In the genomic region with DNA sequence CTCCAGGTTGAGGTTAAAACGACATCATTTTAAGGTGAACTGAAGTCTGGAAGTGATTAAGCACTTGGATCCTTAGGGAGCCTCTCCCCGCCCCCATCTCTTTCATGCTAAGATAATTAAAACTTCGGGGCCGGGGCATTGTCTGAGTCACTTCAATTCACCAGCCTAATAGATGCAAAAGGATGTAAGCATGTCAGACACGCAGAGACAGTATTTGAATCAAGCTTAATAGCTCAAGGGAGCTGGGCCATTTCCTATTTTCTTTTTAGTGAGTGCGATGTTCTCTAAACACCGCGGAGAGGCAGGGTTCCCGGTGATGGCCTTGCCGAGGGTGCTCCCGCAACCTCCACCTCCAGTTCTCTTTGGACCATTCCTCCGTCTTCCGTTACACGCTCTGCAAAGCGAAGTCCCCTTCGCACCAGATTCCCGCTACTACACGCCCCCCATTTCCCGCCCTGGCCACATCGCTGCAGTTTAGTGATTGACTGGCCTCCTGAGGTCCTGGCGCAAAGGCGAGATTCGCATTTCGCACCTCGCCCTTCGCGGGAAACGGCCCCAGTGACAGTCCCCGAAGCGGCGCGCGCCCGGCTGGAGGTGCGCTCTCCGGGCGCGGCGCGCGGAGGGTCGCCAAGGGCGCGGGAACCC, we compare ENCODE assay signal across 8 cellular contexts. TPM values are rescaled to one million over a fixed set of nuclear protein-coding genes. Genes with fewer than 3 reads are reported as not detected.
DNase-seq lines count a peak whose midpoint lies in the region; ATAC-seq, FAIRE-seq and TF ChIP-seq lines count a peak whose summit lies in the region.

No MANE protein-coding gene starts in this region.

- no peak overlapping the region for H2AFZ ChIP-seq in keratinocyte (ENCODE audit: control insufficient read depth, low read length)

- H4K20me1 ChIP-seq in keratinocyte (ENCODE audit: control insufficient read depth, extremely low read depth, insufficient read depth, low read length), result no peaks in the 10 kb centered on the region

- H3K4me1 ChIP-seq in keratinocyte (ENCODE audit: control insufficient read depth, extremely low read depth, insufficient read depth, low read length) (peaks cover 13% of the 10 kb centered on the region), tibial artery (peaks cover 0 to 32% (median 29%) of the 10 kb centered on the region in 4 donors)

- H3K27me3 Mint-ChIP-seq in activated T-cell treated with anti-CD3 and anti-CD28 coated beads, Interleukin-2, amount 50 U/mL, for 24 hours, result no peaks in the 10 kb centered on the region
- H3K27me3 Mint-ChIP-seq in activated T-helper 1 cell treated with anti-CD3 and anti-CD28 coated beads, Interleukin-12 subunit alpha, Interleukin-12 subunit beta, Interleukin-2, Interleukin-4 antibody, amounts not matched to agents 30 ng/mL and 10 ng/mL and 1 ng/mL, durations not matched to agents 14 hours and 24 hours and 36 hours (ENCODE audit: insufficient read depth), result peaks cover 3% of the 10 kb centered on the region

- dilution Hi-C loops in keratinocyte (cut with MboI; ENCODE audit: extremely low pct_ligation_motif_present, low sequenced_read_pairs), result no loop called here

- no peaks in the 10 kb centered on the region for H3K36me3 ChIP-seq in keratinocyte (ENCODE audit: control insufficient read depth in 2 of 2, extremely low read depth in 1 of 2, insufficient read depth in 2 of 2, low read length in 2 of 2)
- no peaks in the 10 kb centered on the region for H3K36me3 ChIP-seq in tibial artery

- H3K4me3 Mint-ChIP-seq in activated T-cell treated with anti-CD3 and anti-CD28 coated beads, Interleukin-2, amount 50 U/mL, for 24 hours, result peak overlapping the region; percentile 91
- H3K4me3 Mint-ChIP-seq in activated T-helper 1 cell treated with anti-CD3 and anti-CD28 coated beads, Interleukin-12 subunit alpha, Interleukin-12 subunit beta, Interleukin-2, Interleukin-4 antibody, amounts not matched to agents 30 ng/mL and 10 ng/mL and 1 ng/mL, durations not matched to agents 14 hours and 24 hours and 36 hours, result peak overlapping the region; percentile 89

- peaks cover 46% of the 10 kb centered on the region for H3K36me3 Mint-ChIP-seq in activated T-cell treated with anti-CD3 and anti-CD28 coated beads, Interleukin-2, amount 50 U/mL, for 24 hours (ENCODE audit: low read depth)
- peaks cover 31% of the 10 kb centered on the region for H3K36me3 Mint-ChIP-seq in activated T-helper 1 cell treated with anti-CD3 and anti-CD28 coated beads, Interleukin-12 subunit alpha, Interleukin-12 subunit beta, Interleukin-2, Interleukin-4 antibody, amounts not matched to agents 30 ng/mL and 10 ng/mL and 1 ng/mL, durations not matched to agents 14 hours and 24 hours and 36 hours (ENCODE audit: low read depth)

- no peak overlapping the region for H3K27ac ChIP-seq in keratinocyte (ENCODE audit: control insufficient read depth, insufficient read depth, low read length)
- no peak overlapping the region for H3K27ac ChIP-seq in tibial artery

- peak overlapping the region; percentile 94 for H3K27ac Mint-ChIP-seq in activated T-cell treated with anti-CD3 and anti-CD28 coated beads, Interleukin-2, amount 50 U/mL, for 24 hours
- peak overlapping the region; percentile 97 for H3K27ac Mint-ChIP-seq in activated T-helper 1 cell treated with anti-CD3 and anti-CD28 coated beads, Interleukin-12 subunit alpha, Interleukin-12 subunit beta, Interleukin-2, Interleukin-4 antibody, amounts not matched to agents 30 ng/mL and 10 ng/mL and 1 ng/mL, durations not matched to agents 14 hours and 24 hours and 36 hours

- no peaks in the 10 kb centered on the region for H3K9me3 Mint-ChIP-seq in activated T-cell treated with anti-CD3 and anti-CD28 coated beads, Interleukin-2, amount 50 U/mL, for 24 hours
- no peaks in the 10 kb centered on the region for H3K9me3 Mint-ChIP-seq in activated T-helper 1 cell treated with anti-CD3 and anti-CD28 coated beads, Interleukin-12 subunit alpha, Interleukin-12 subunit beta, Interleukin-2, Interleukin-4 antibody, amounts not matched to agents 30 ng/mL and 10 ng/mL and 1 ng/mL, durations not matched to agents 14 hours and 24 hours and 36 hours

- peak overlapping the region in 1 of 3 experiments; percentile 43 for H3K4me3 ChIP-seq in keratinocyte (ENCODE audit: control insufficient read depth in 2 of 3, extremely low read depth in 1 of 3, insufficient read depth in 2 of 3, low read depth in 1 of 3, low read length in 3 of 3)
- H3K4me3 ChIP-seq in tibial artery, result peak overlapping the region; percentile 34 to 47

- peak; percentile 15 for ATAC-seq in HG03039 (IDR thresholded peaks at IDR 0.05; ENCODE audit: unreplicated experiment)

- intact Hi-C loops in activated T-helper 1 cell treated with anti-CD3 and anti-CD28 coated beads, Interleukin-12 subunit alpha, Interleukin-12 subunit beta, Interleukin-2, Interleukin-4 antibody, amounts not matched to agents 30 ng/mL and 10 ng/mL and 1 ng/mL, durations not matched to agents 14 hours and 24 hours and 36 hours (cut with micrococcal nuclease), result loop anchor here (1.0 to 5.0 kb wide), 11 partner anchors 8 to 991 kb away; a partner anchor contains a TSS
- intact Hi-C loops in tibial artery (cut with DNase I; ENCODE audit: low total_unique reads), result no loop called here

- H3K4me1 Mint-ChIP-seq in activated T-cell treated with anti-CD3 and anti-CD28 coated beads, Interleukin-2, amount 50 U/mL, for 24 hours (ENCODE audit: low read depth), result peaks cover 46% of the 10 kb centered on the region
- peaks cover 39% of the 10 kb centered on the region for H3K4me1 Mint-ChIP-seq in activated T-helper 1 cell treated with anti-CD3 and anti-CD28 coated beads, Interleukin-12 subunit alpha, Interleukin-12 subunit beta, Interleukin-2, Interleukin-4 antibody, amounts not matched to agents 30 ng/mL and 10 ng/mL and 1 ng/mL, durations not matched to agents 14 hours and 24 hours and 36 hours (ENCODE audit: low read depth)

- no peaks in the 10 kb centered on the region for H3K9me1 ChIP-seq in keratinocyte (ENCODE audit: control insufficient read depth, extremely low read depth, insufficient read depth, low read length)

- peak overlapping the region; percentile 58 for H3K4me2 ChIP-seq in keratinocyte (ENCODE audit: control insufficient read depth, extremely low read depth, insufficient read depth, low read depth, low read length)

- FAIRE-seq in keratinocyte (lab: Jason Lieb, UNC), result no peak

- TF ChIP-seq CTCF in keratinocyte (optimal IDR thresholded peaks at IDR 0.05 in 1 of 3, IDR thresholded peaks at IDR 0.05 in 1 of 3, conservative IDR thresholded peaks at IDR 0.05 in 1 of 3; ENCODE audit: extremely low read depth in 1 of 3, insufficient read depth in 2 of 3, low read length in 3 of 3), result no peak
- TF ChIP-seq CTCF in tibial artery (IDR thresholded peaks at IDR 0.05), result no peak

- no peak overlapping the region for H3K9ac ChIP-seq in keratinocyte (ENCODE audit: control insufficient read depth, extremely low read depth, insufficient read depth, low read length)

- DNase-seq in activated T-cell treated with anti-CD3 and anti-CD28 coated beads, Interleukin-2, amount 50 U/mL, for 24 hours, result no peak
- no peak for DNase-seq in activated T-cell treated with anti-CD3 and anti-CD28 coated beads, Interleukin-2, amount 50 U/mL, for 1 hour
- peak; percentile 44 for DNase-seq in activated T-helper 1 cell treated with anti-CD3 and anti-CD28 coated beads, Interleukin-12 subunit alpha, Interleukin-12 subunit beta, Interleukin-2, Interleukin-4 antibody, amounts not matched to agents 30 ng/mL and 10 ng/mL and 1 ng/mL, durations not matched to agents 14 hours and 24 hours and 36 hours (ENCODE audit: low spot score)
- DNase-seq in keratinocyte (ENCODE audit: low read depth, low spot score), result no peak
- DNase-seq in tibial artery, result no peak
- no peak for DNase-seq in HK-2 (ENCODE audit: unreplicated experiment)
- no peak for DNase-seq in cerebellar cortex (ENCODE audit: low spot score)

- H3K27me3 ChIP-seq in keratinocyte (ENCODE audit: control insufficient read depth, extremely low read depth, insufficient read depth, low read length) (peaks cover 73% of the 10 kb centered on the region), tibial artery (peaks cover 0 to 78% of the 10 kb centered on the region in 2 donors)

- H3K9me3 ChIP-seq in keratinocyte (ENCODE audit: control insufficient read depth, low read depth, low read length) (no peaks in the 10 kb centered on the region), tibial artery (no peaks in the 10 kb centered on the region)

- no peaks in the 10 kb centered on the region for H3K79me2 ChIP-seq in keratinocyte (ENCODE audit: control insufficient read depth, insufficient read depth, low read length)

RNA-seq across cellular contexts. Expression of a gene that starts 0.5 kb away (rescaled TPM):
- total RNA-seq in activated T-helper 1 cell treated with anti-CD3 and anti-CD28 coated beads, Interleukin-12 subunit alpha, Interleukin-12 subunit beta, Interleukin-2, Interleukin-4 antibody, amounts not matched to agents 30 ng/mL and 10 ng/mL and 1 ng/mL, durations not matched to agents 14 hours and 24 hours and 36 hours, result 911 and 929 TPM in 2 replicates
- polyA plus RNA-seq in keratinocyte, result 0.01 to 0.12 TPM (median 0.10 TPM) in 3 replicates
- polyA plus RNA-seq in keratinocyte (2011; ENCODE audit: low read depth), result not detected
- polyA plus RNA-seq in keratinocyte (2011; cell fraction: cytosol; rRNA removed), result 0.04 TPM in 1 of 2 replicates, not detected in the other
- polyA plus RNA-seq in keratinocyte (2011; cell fraction: nucleus; rRNA removed), result 0.03 TPM in 1 of 2 replicates, not detected in the other
- not detected in 2 replicates for polyA plus RNA-seq in keratinocyte (2012; ENCODE audit: low replicate concordance)
- not detected in 3 replicates for polyA minus RNA-seq in keratinocyte
- not detected for polyA minus RNA-seq in keratinocyte (2011; cell fraction: cytosol; rRNA and poly(A)+ RNA removed)
- not detected in 2 replicates for polyA minus RNA-seq in keratinocyte (2011; cell fraction: nucleus; rRNA and poly(A)+ RNA removed)
